In the genomic region with DNA sequence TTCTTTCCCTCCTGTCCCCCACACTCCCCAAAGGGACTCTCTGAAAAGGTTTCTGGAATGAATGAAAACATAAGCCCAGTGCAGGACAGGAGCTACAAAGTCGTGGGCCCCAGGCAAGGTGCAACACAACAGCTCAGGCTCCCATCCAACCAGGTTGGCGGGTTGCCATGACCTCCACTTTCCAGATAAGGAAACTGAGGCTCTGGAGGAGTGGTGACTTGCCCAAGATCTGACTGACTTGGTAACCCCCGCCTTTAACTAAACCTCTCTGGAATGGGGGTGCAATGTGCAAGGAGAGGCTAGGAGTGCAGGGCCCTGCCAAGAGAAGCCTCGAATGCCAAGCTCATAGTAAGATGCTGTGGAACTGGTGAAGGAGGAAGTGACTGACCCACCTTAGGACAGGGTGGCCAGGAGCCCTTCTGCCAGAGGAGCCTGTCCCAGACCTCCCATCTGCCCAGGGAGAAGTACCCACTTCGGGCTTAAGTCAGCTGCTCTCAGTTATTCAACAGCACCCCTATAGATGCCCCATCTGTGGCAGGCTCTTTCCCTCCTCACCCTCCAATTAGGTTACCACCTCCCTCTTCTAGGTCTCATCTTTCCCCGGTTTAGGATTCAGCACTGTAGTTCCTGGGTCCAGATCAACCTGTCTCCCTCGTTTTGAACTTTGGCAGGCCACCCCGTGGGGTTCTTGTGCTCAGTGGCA, we compare ENCODE assay signal across 8 cellular contexts. TPM values are rescaled to one million over a fixed set of nuclear protein-coding genes. Genes with fewer than 3 reads are reported as not detected.
DNase-seq lines count a peak whose midpoint lies in the region; ATAC-seq and TF ChIP-seq lines count a peak whose summit lies in the region.

No MANE protein-coding gene starts in this region.

- no peaks in the 10 kb centered on the region for H3K36me3 Mint-ChIP-seq in IgD-negative memory B cell
- H3K36me3 Mint-ChIP-seq in activated naive CD4-positive, alpha-beta T cell treated with anti-CD3 and anti-CD28 coated beads, Interleukin-2, amount 50 U/mL, for 24 hours = peaks cover 3% of the 10 kb centered on the region

- peaks cover 3 to 33% (median 25%) of the 10 kb centered on the region in 5 donors for H3K4me1 ChIP-seq in subcutaneous abdominal adipose tissue (ENCODE audit: control insufficient read depth in 5 of 5, insufficient read depth in 5 of 5, low read length in 5 of 5)

- peak overlapping the region in 4 of 5 donors; percentile 80 to 89 (median 84) for H3K4me3 ChIP-seq in subcutaneous abdominal adipose tissue (ENCODE audit: low read depth in 1 of 5, low read length in 5 of 5)

- peaks cover 2% of the 10 kb centered on the region for H3K27me3 Mint-ChIP-seq in IgD-negative memory B cell
- no peaks in the 10 kb centered on the region for H3K27me3 Mint-ChIP-seq in activated naive CD4-positive, alpha-beta T cell treated with anti-CD3 and anti-CD28 coated beads, Interleukin-2, amount 50 U/mL, for 24 hours

- H3K4me1 Mint-ChIP-seq in IgD-negative memory B cell = peaks cover 20 to 31% (median 25%) of the 10 kb centered on the region in 3 donors
- H3K4me1 Mint-ChIP-seq in activated naive CD4-positive, alpha-beta T cell treated with anti-CD3 and anti-CD28 coated beads, Interleukin-2, amount 50 U/mL, for 24 hours = peaks cover 46% of the 10 kb centered on the region

- H3K9me3 ChIP-seq in subcutaneous abdominal adipose tissue (ENCODE audit: control insufficient read depth in 5 of 5, low read length in 5 of 5) = no peaks in the 10 kb centered on the region

- peak overlapping the region; percentile 88 to 98 (median 96) for H3K4me3 Mint-ChIP-seq in IgD-negative memory B cell
- H3K4me3 Mint-ChIP-seq in activated naive CD4-positive, alpha-beta T cell treated with anti-CD3 and anti-CD28 coated beads, Interleukin-2, amount 50 U/mL, for 24 hours = peak overlapping the region; percentile 93

- H3K9ac ChIP-seq in subcutaneous abdominal adipose tissue (ENCODE audit: low read length in 5 of 5) = peak overlapping the region in 3 of 5 donors; percentile 81 to 94 (median 87)

- in situ Hi-C loops in GM13976 (cut with MboI; ENCODE audit: low sequenced_read_pairs, unreplicated experiment) = no loop called here

- H3K9me3 Mint-ChIP-seq in IgD-negative memory B cell = no peaks in the 10 kb centered on the region
- H3K9me3 Mint-ChIP-seq in activated naive CD4-positive, alpha-beta T cell treated with anti-CD3 and anti-CD28 coated beads, Interleukin-2, amount 50 U/mL, for 24 hours = no peaks in the 10 kb centered on the region

- peak; percentile 6 for ATAC-seq in left colon

- H3K27ac Mint-ChIP-seq in IgD-negative memory B cell = peak overlapping the region; percentile 95 to 99 (median 96)
- H3K27ac Mint-ChIP-seq in activated naive CD4-positive, alpha-beta T cell treated with anti-CD3 and anti-CD28 coated beads, Interleukin-2, amount 50 U/mL, for 24 hours = peak overlapping the region; percentile 99

- H3K36me3 ChIP-seq in subcutaneous abdominal adipose tissue (ENCODE audit: control insufficient read depth in 5 of 5, insufficient read depth in 5 of 5, low read length in 5 of 5) = peaks cover 8 to 22% (median 12%) of the 10 kb centered on the region in 5 donors

- no peaks in the 10 kb centered on the region for H3K27me3 ChIP-seq in subcutaneous abdominal adipose tissue (ENCODE audit: control insufficient read depth in 5 of 5, insufficient read depth in 4 of 5, low read length in 5 of 5)

- no peak for TF ChIP-seq CTCF in GM13976 (IDR thresholded peaks at IDR 0.05; ENCODE audit: borderline replicate concordance, control extremely low read depth, extremely low read depth, insufficient read depth, missing control alignments)

- DNase-seq in left colon = peak in 1 of 2 donors; percentile 37
- DNase-seq in GM13976 (ENCODE audit: low spot score) = no peak
- no peak for DNase-seq in NCI-H2107 treated with DMSO at 0.1 percent for 48 hours (lab: John Stamatoyannopoulos, UW; ENCODE audit: unreplicated experiment)
- DNase-seq in mucosa of gallbladder (ENCODE audit: low spot score) = no peak
- no peak for DNase-seq in NCI-H2107 (lab: John Stamatoyannopoulos, UW)

- H3K27ac ChIP-seq in subcutaneous abdominal adipose tissue (ENCODE audit: low read depth, low read length) = peak overlapping the region; percentile 93

- intact Hi-C loops in left colon (cut with DNase I, micrococcal nuclease) = no loop called here

RNA-seq across cellular contexts. Expression of gene TNNC1, which starts 0.5 kb away (rescaled TPM):
- polyA plus RNA-seq in IgD-negative memory B cell = not detected
- total RNA-seq in left colon = 1 to 10 TPM in 1 of 2 donors, under 1 TPM in 1; 0.64 to 4.6 TPM
- 0.81 TPM for total RNA-seq in mucosa of gallbladder

RNA-seq across cellular contexts. Expression of gene NISCH, which starts 1.0 kb away (rescaled TPM):
- polyA plus RNA-seq in IgD-negative memory B cell = 25.2 TPM
- 10 to 100 TPM; 57.3 to 58.1 TPM for total RNA-seq in left colon
- total RNA-seq in mucosa of gallbladder = 111 TPM

RNA-seq across cellular contexts. Expression of gene SEMA3G, which starts 9.5 kb away (rescaled TPM):
- polyA plus RNA-seq in IgD-negative memory B cell = 0.04 TPM
- total RNA-seq in left colon (1 to 10 TPM; 5.1 to 5.5 TPM), mucosa of gallbladder (11.6 TPM)

RNA-seq across cellular contexts. Expression of gene STAB1, which starts 40.8 kb away (rescaled TPM):
- not detected for polyA plus RNA-seq in IgD-negative memory B cell
- total RNA-seq in left colon (100 to 1,000 TPM in 1 of 2 donors, 10 to 100 TPM in 1; 51.4 to 111 TPM), mucosa of gallbladder (222 TPM)

RNA-seq across cellular contexts. Expression of gene PHF7, which starts 43.9 kb away (rescaled TPM):
- 15.0 TPM for polyA plus RNA-seq in IgD-negative memory B cell
- total RNA-seq in left colon = 10 to 100 TPM; 15.6 to 21.6 TPM
- total RNA-seq in mucosa of gallbladder = 5.4 TPM
